Comparison of ENCODE assay signal across 12 cellular contexts in genomic region chr5:113123563-113123962, GRCh38.
DNase-seq lines count a peak whose midpoint lies in the region; ATAC-seq and TF ChIP-seq lines count a peak whose summit lies in the region.
"Had no signal": no experiment of that assay in that cellular context is flagged by ENCODE, and none has a peak within 500 bp of the region (broad histone marks: within the 10 kb centered on the region; RNA-seq: fewer than 3 reads in every experiment).

No MANE protein-coding gene starts in this region.

- H3K4me3 Mint-ChIP-seq in brain: peak overlapping the region in 1 of 5 experiments; percentile 4
- no peak overlapping the region for H3K4me3 Mint-ChIP-seq in activated T-helper 17 cell treated with anti-CD3 and anti-CD28 coated beads, Interleukin-2, amount 50 U/mL, for 72 hours
- H3K4me3 Mint-ChIP-seq: activated naive CD4-positive, alpha-beta T cell treated with anti-CD3 and anti-CD28 coated beads, Interleukin-2, amount 10 ng/mL, durations not matched to agents 7 days and 5 days had no signal

- no peak for TF ChIP-seq EP300 in Ishikawa (IDR thresholded peaks at IDR 0.05; ENCODE audit: borderline replicate concordance)

- H3K9me2 ChIP-seq in GM23248 (ENCODE audit: insufficient read depth): no peaks in the 10 kb centered on the region

- H3K36me3 ChIP-seq in GM23248 (ENCODE audit: low read depth): no peaks in the 10 kb centered on the region
- H3K36me3 ChIP-seq: tibial nerve had no signal

- TF ChIP-seq CTCF in GM12865 (IDR thresholded peaks at IDR 0.05; ENCODE audit: insufficient read depth, low read depth, low read length, missing control alignments) (peak; percentile 21), brain (conservative IDR thresholded peaks at IDR 0.05) (peak in 1 of 2 experiments; percentile 44)

- peaks cover under 1% of the 10 kb centered on the region for H3K36me3 Mint-ChIP-seq in brain
- no peaks in the 10 kb centered on the region for H3K36me3 Mint-ChIP-seq in activated T-helper 17 cell treated with anti-CD3 and anti-CD28 coated beads, Interleukin-2, amount 50 U/mL, for 72 hours (ENCODE audit: low read depth)
- H3K36me3 Mint-ChIP-seq: activated naive CD4-positive, alpha-beta T cell treated with anti-CD3 and anti-CD28 coated beads, Interleukin-2, amount 10 ng/mL, durations not matched to agents 7 days and 5 days had no signal

- WGBS in GM23248 (ENCODE audit: low coverage in 1 of 2, low lambda C conversion rate in 2 of 2, missing lambda C conversion rate in 2 of 2), 2 experiments: 98 to 100% methylated on average over 3 of the region's 3 CpGs

- H3K4me3 ChIP-seq in GM12865 (ENCODE audit: low read depth, low read length): no peak overlapping the region
- no peak overlapping the region for H3K4me3 ChIP-seq in GM23248
- H3K4me3 ChIP-seq: esophagus squamous epithelium, tibial nerve had no signal

- no peaks in the 10 kb centered on the region for H3K9me3 ChIP-seq in GM23248 (ENCODE audit: low read depth)
- H3K9me3 ChIP-seq: esophagus squamous epithelium, tibial nerve had no signal

- H3F3A ChIP-seq in GM23248 (ENCODE audit: insufficient read depth): peaks cover 26% of the 10 kb centered on the region

- no peak overlapping the region for H3K27ac ChIP-seq in GM23248

- H3K4me1 Mint-ChIP-seq in brain: peaks cover 33% of the 10 kb centered on the region
- H3K4me1 Mint-ChIP-seq in activated T-helper 17 cell treated with anti-CD3 and anti-CD28 coated beads, Interleukin-2, amount 50 U/mL, for 72 hours: no peaks in the 10 kb centered on the region
- H3K4me1 Mint-ChIP-seq: activated naive CD4-positive, alpha-beta T cell treated with anti-CD3 and anti-CD28 coated beads, Interleukin-2, amount 10 ng/mL, durations not matched to agents 7 days and 5 days had no signal

- H3K4me1 ChIP-seq in GM23248 (ENCODE audit: insufficient read depth): peaks cover 28% of the 10 kb centered on the region

- ATAC-seq in activated T-helper 17 cell treated with anti-CD3 and anti-CD28 coated beads, Interleukin-2, amount 50 U/mL, for 72 hours (replicated peaks): no peak
- no peak for ATAC-seq in GM19397 (IDR thresholded peaks at IDR 0.05; ENCODE audit: unreplicated experiment)

- H3K9me3 Mint-ChIP-seq in brain: peaks cover 2 to 12% (median 4%) of the 10 kb centered on the region in 5 experiments
- peaks cover 3% of the 10 kb centered on the region for H3K9me3 Mint-ChIP-seq in activated T-helper 17 cell treated with anti-CD3 and anti-CD28 coated beads, Interleukin-2, amount 50 U/mL, for 72 hours

- no peak overlapping the region for H3K4me2 ChIP-seq in GM23248 (ENCODE audit: unreplicated experiment)

- H3K27me3 ChIP-seq in GM23248 (replicated peaks; ENCODE audit: insufficient read depth): no peaks in the 10 kb centered on the region
- H3K27me3 ChIP-seq: esophagus squamous epithelium, tibial nerve had no signal

- H3K27ac Mint-ChIP-seq in brain: peak overlapping the region in 4 of 5 experiments; percentile 22 to 73 (median 57)
- no peak overlapping the region for H3K27ac Mint-ChIP-seq in activated T-helper 17 cell treated with anti-CD3 and anti-CD28 coated beads, Interleukin-2, amount 50 U/mL, for 72 hours
- H3K27ac Mint-ChIP-seq: activated naive CD4-positive, alpha-beta T cell treated with anti-CD3 and anti-CD28 coated beads, Interleukin-2, amount 10 ng/mL, durations not matched to agents 7 days and 5 days had no signal

- DNase-seq in GM12865 (ENCODE audit: low read depth) (peak; percentile 15), left kidney (ENCODE audit: low read depth, low spot score) (peak; percentile 80), T-helper 2 cell (no peak), GM23248 (no peak)
- DNase-seq: activated naive CD4-positive, alpha-beta T cell treated with anti-CD3 and anti-CD28 coated beads, Interleukin-2, amount 10 ng/mL, durations not matched to agents 7 days and 5 days; esophagus squamous epithelium; stimulated activated CD4-positive, alpha-beta T cell treated with anti-CD3 and anti-CD28 coated beads, Interleukin-4, amount 100 ng/mL, for 24 hours had no signal

- no peak overlapping the region for H3K9ac ChIP-seq in GM23248

- H3K79me2 ChIP-seq in GM23248 (ENCODE audit: insufficient read depth): no peaks in the 10 kb centered on the region

- no peaks in the 10 kb centered on the region for H4K20me1 ChIP-seq in GM23248 (ENCODE audit: insufficient read depth)

- H2AFZ ChIP-seq in GM23248: no peak overlapping the region

- TF ChIP-seq RAD21 in Ishikawa (IDR thresholded peaks at IDR 0.05; ENCODE audit: low read depth): 0 out of 2 replicates have a peak, but pooled peaks have one; percentile 11

- no peaks in the 10 kb centered on the region for H3K27me3 Mint-ChIP-seq in brain
- no peaks in the 10 kb centered on the region for H3K27me3 Mint-ChIP-seq in activated T-helper 17 cell treated with anti-CD3 and anti-CD28 coated beads, Interleukin-2, amount 50 U/mL, for 72 hours

- in situ Hi-C loops in GM23248 (cut with MboI): no loop called here

TF ChIP-seq in Ishikawa, 13 proteins besides CTCF, POLR2A, EP300 and RAD21:
- TF ChIP-seq CREB1 (IDR thresholded peaks at IDR 0.05; ENCODE audit: low read depth) (no peak), NFIC (IDR thresholded peaks at IDR 0.05) (no peak), REST (IDR thresholded peaks at IDR 0.05; ENCODE audit: low read depth) (no peak), TCF12 (IDR thresholded peaks at IDR 0.05; ENCODE audit: low read depth) (no peak), MAX (IDR thresholded peaks at IDR 0.05) (no peak), YY1 (IDR thresholded peaks at IDR 0.05; ENCODE audit: low read depth) (no peak), ZBTB7A (IDR thresholded peaks at IDR 0.05; ENCODE audit: low read depth) (no peak), TEAD4 (IDR thresholded peaks at IDR 0.05) (no peak), EGR1 (IDR thresholded peaks at IDR 0.05) (no peak), TAF1 (IDR thresholded peaks at IDR 0.05; ENCODE audit: low read depth) (no peak), USF1 (IDR thresholded peaks at IDR 0.05) (no peak)

Comparison
In these comparisons a context has a peak if more than half of its experiments do, and no peak if none do; other contexts are left out.
1. DNase-seq: peak in GM12865 (single experiment) and left kidney (single experiment); none in T-helper 2 cell (0 of 5) and GM23248 (single experiment).